ENCODE assay signal across 18 cellular contexts in the genomic region with DNA sequence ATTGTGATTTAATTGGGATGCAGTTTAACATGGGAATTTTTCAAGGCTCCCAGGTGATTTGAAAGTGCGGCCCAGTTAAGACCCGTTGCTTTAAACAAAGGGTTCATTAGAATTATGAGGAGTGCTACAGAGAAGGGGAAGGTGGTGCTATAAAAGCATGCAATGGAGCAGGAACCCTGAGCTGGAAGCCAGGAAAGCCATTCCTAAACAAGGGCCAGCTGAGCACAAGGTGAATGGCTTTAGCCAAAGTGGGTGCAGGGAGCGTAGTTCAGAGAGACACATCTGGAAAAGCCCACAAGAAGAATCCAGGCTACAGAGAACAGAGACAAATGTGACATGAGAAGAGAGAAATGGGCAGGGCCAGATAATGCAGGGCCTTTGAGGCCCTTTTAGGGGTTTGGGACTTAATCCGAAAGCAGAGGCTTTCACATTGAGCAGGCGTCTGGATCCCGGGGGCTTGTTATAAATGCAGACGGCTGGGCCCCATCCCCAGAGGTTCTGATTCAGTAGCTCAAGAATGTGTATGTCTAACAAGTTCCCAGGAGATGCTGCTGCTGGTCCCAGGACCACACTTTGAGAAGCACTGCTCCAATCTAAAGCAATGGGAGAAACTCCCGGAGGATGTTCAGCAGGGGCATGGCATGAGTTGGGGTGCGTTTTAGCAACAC.
DNase-seq lines count a peak whose midpoint lies in the region; ATAC-seq and TF ChIP-seq lines count a peak whose summit lies in the region.
"Had no signal": no experiment of that assay in that cellular context is flagged by ENCODE, and none has a peak within 500 bp of the region (broad histone marks: within the 10 kb centered on the region; RNA-seq: fewer than 3 reads in every experiment).

No MANE protein-coding gene starts in this region.

- H2AFZ ChIP-seq in H9 (ENCODE audit: low read length): no peak overlapping the region

- no CpG with 5 or more reads among the region's 9 CpGs for WGBS in H9 (ENCODE audit: extremely low coverage, insufficient read length, low lambda C conversion rate)
- 86% methylated on average over 5 to 9 of the region's 9 CpGs for WGBS in endodermal cell (ENCODE audit: insufficient coverage in 1 of 2, insufficient read length in 1 of 2), 2 experiments

- no peak overlapping the region for H3K23ac ChIP-seq in H9 (ENCODE audit: insufficient read length, low read depth, low read length)

- H3K4me1 Mint-ChIP-seq in H9 (peaks cover 25 to 36% of the 10 kb centered on the region in 2 experiments), endodermal cell (peaks cover 7% of the 10 kb centered on the region), nephron progenitor cell (peaks cover 63% of the 10 kb centered on the region), glutamatergic neuron (ENCODE audit: low read depth, unreplicated experiment) (peaks cover 42% of the 10 kb centered on the region)
- H3K4me1 Mint-ChIP-seq in activated CD8-positive, alpha-beta T cell treated with anti-CD3 and anti-CD28 coated beads, Interleukin-2, amount 10 ng/mL, durations not matched to agents 7 days and 5 days (ENCODE audit: low read depth): no peaks in the 10 kb centered on the region
- H3K4me1 Mint-ChIP-seq: CD4-positive, alpha-beta memory T cell had no signal

- H3K79me2 ChIP-seq in H9 (ENCODE audit: insufficient read depth, low read length): no peaks in the 10 kb centered on the region

- POLR2A ChIA-PET in activated CD8-positive, alpha-beta T cell treated with anti-CD3 and anti-CD28 coated beads, Interleukin-2, amount 10 ng/mL, durations not matched to agents 7 days and 5 days (lab: Charles Lee): no interaction called here

- peaks cover 4% of the 10 kb centered on the region for H3K27me3 Mint-ChIP-seq in H9 (ENCODE audit: low read depth)
- H3K27me3 Mint-ChIP-seq in endodermal cell (ENCODE audit: insufficient read depth): peaks cover 10% of the 10 kb centered on the region
- peaks cover 12% of the 10 kb centered on the region for H3K27me3 Mint-ChIP-seq in nephron progenitor cell (ENCODE audit: low read depth, poor library complexity)
- no peaks in the 10 kb centered on the region for H3K27me3 Mint-ChIP-seq in activated CD8-positive, alpha-beta T cell treated with anti-CD3 and anti-CD28 coated beads, Interleukin-2, amount 10 ng/mL, durations not matched to agents 7 days and 5 days (ENCODE audit: low read depth)
- no peaks in the 10 kb centered on the region for H3K27me3 Mint-ChIP-seq in glutamatergic neuron (ENCODE audit: unreplicated experiment)

- H3K4me2 ChIP-seq in H9 (ENCODE audit: insufficient read depth, insufficient read length, low read length): no peak overlapping the region

- H3K36me3 ChIP-seq in endodermal cell (ENCODE audit: control insufficient read depth, insufficient read depth, low read length): no peaks in the 10 kb centered on the region

- H3K4ac ChIP-seq in H9 (ENCODE audit: low read depth, low read length): no peak overlapping the region

- no peak overlapping the region for H3K18ac ChIP-seq in H9 (ENCODE audit: insufficient read length, low read depth, low read length)

- no peak overlapping the region for H4K91ac ChIP-seq in H9 (ENCODE audit: insufficient read length, low read depth, low read length)

- no peaks in the 10 kb centered on the region for H3K27me3 ChIP-seq in H9 (ENCODE audit: insufficient read depth, low read length)
- H3K27me3 ChIP-seq in endodermal cell (ENCODE audit: control insufficient read depth, insufficient read depth, low read length, poor library complexity, severe bottlenecking): no peaks in the 10 kb centered on the region

- H3K27ac ChIP-seq in H9 (ENCODE audit: insufficient read length, low read depth, low read length) (no peak overlapping the region), endodermal cell (ENCODE audit: low read depth, low read length) (no peak overlapping the region)

- no peak overlapping the region for H4K8ac ChIP-seq in H9 (replicated peaks; ENCODE audit: insufficient read length, low read depth, low read length)

- ATAC-seq in activated CD8-positive, alpha-beta T cell treated with anti-CD3 and anti-CD28 coated beads, Interleukin-2, amount 10 ng/mL, durations not matched to agents 7 days and 5 days: no peak
- ATAC-seq in HG03571 (IDR thresholded peaks at IDR 0.05; ENCODE audit: unreplicated experiment): no peak

- H4K20me1 ChIP-seq in H9 (ENCODE audit: control insufficient read depth, insufficient read depth, insufficient read length): no peaks in the 10 kb centered on the region

- H3K14ac ChIP-seq in H9 (ENCODE audit: insufficient read depth, low read length): no peak overlapping the region

- H3T11ph ChIP-seq in H9 (ENCODE audit: low read length): no peak overlapping the region

- H3K9me3 ChIP-seq in H9 (ENCODE audit: control insufficient read depth, low read depth, low read length) (no peaks in the 10 kb centered on the region), endodermal cell (ENCODE audit: control insufficient read depth, low read length) (no peaks in the 10 kb centered on the region)

- H2AK5ac ChIP-seq in H9 (ENCODE audit: insufficient read length, low read length): no peak overlapping the region

- peak; percentile 54 for DNase-seq in ELF-1 (ENCODE audit: low read depth, low spot score)
- no peak for DNase-seq in H9
- peak; percentile 61 for DNase-seq in endodermal cell
- DNase-seq in nephron progenitor cell: no peak
- no peak for DNase-seq in activated CD8-positive, alpha-beta T cell treated with anti-CD3 and anti-CD28 coated beads, Interleukin-2, amount 10 ng/mL, durations not matched to agents 7 days and 5 days
- no peak for DNase-seq in glutamatergic neuron
- DNase-seq in EL: no peak
- DNase-seq: Calu3, H7, NCI-H1092, NCI-H1694 treated with DMSO at 0.1 percent for 48 hours, NCI-H2107, NCI-H226, NCI-H524 treated with DMSO at 0.1 percent for 48 hours, SW 1271 had no signal

- no peaks in the 10 kb centered on the region for H3K79me1 ChIP-seq in H9 (ENCODE audit: insufficient read depth, low read depth, low read length, poor library complexity, severe bottlenecking)

- TF ChIP-seq CTCF in H9 (conservative IDR thresholded peaks at IDR 0.05): no peak
- TF ChIP-seq CTCF in endodermal cell (conservative IDR thresholded peaks at IDR 0.05): no peak
- TF ChIP-seq CTCF in nephron progenitor cell (IDR thresholded peaks at IDR 0.05): no peak
- no peak for TF ChIP-seq CTCF in glutamatergic neuron (IDR thresholded peaks at IDR 0.05; ENCODE audit: partially characterized antibody, unreplicated experiment)

- H3K9me3 Mint-ChIP-seq in H9: no peaks in the 10 kb centered on the region
- H3K9me3 Mint-ChIP-seq in endodermal cell: no peaks in the 10 kb centered on the region
- no peaks in the 10 kb centered on the region for H3K9me3 Mint-ChIP-seq in nephron progenitor cell
- H3K9me3 Mint-ChIP-seq in activated CD8-positive, alpha-beta T cell treated with anti-CD3 and anti-CD28 coated beads, Interleukin-2, amount 10 ng/mL, durations not matched to agents 7 days and 5 days (ENCODE audit: insufficient read depth): no peaks in the 10 kb centered on the region
- peaks cover 2% of the 10 kb centered on the region for H3K9me3 Mint-ChIP-seq in glutamatergic neuron (ENCODE audit: unreplicated experiment)
- H3K9me3 Mint-ChIP-seq: CD4-positive, alpha-beta memory T cell had no signal

- no peaks in the 10 kb centered on the region for H3K23me2 ChIP-seq in H9 (ENCODE audit: insufficient read length, low read depth, low read length, poor library complexity, severe bottlenecking)

- no peak overlapping the region for H2BK5ac ChIP-seq in H9 (ENCODE audit: insufficient read length, low read length)

- H2BK20ac ChIP-seq in H9 (ENCODE audit: low read depth, low read length, poor library complexity, severe bottlenecking): no peak overlapping the region

- no peak overlapping the region for H3K4me3 Mint-ChIP-seq in H9
- no peak overlapping the region for H3K4me3 Mint-ChIP-seq in endodermal cell
- H3K4me3 Mint-ChIP-seq in nephron progenitor cell: no peak overlapping the region
- H3K4me3 Mint-ChIP-seq in activated CD8-positive, alpha-beta T cell treated with anti-CD3 and anti-CD28 coated beads, Interleukin-2, amount 10 ng/mL, durations not matched to agents 7 days and 5 days: no peak overlapping the region
- no peak overlapping the region for H3K4me3 Mint-ChIP-seq in glutamatergic neuron (ENCODE audit: unreplicated experiment)
- H3K4me3 Mint-ChIP-seq: CD4-positive, alpha-beta memory T cell had no signal

- H3K4me1 ChIP-seq in H9 (ENCODE audit: insufficient read depth, low read length): 0 out of 2 replicates have a peak, but pooled peaks cover 4% of the 10 kb centered on the region
- H3K4me1 ChIP-seq in endodermal cell (ENCODE audit: control insufficient read depth, insufficient read depth, low read length): no peaks in the 10 kb centered on the region

- no peak overlapping the region for H2BK12ac ChIP-seq in H9 (ENCODE audit: insufficient read length, low read depth, low read length)

- H2BK120ac ChIP-seq in H9 (ENCODE audit: low read depth, low read length, poor library complexity, severe bottlenecking): no peak overlapping the region

- no peak overlapping the region for H3K9ac ChIP-seq in H9 (ENCODE audit: extremely low read depth, insufficient read length, low read length)
- no peak overlapping the region for H3K9ac ChIP-seq in endodermal cell (ENCODE audit: extremely low read depth, low read length, poor library complexity, severe bottlenecking)

- H3K56ac ChIP-seq in H9 (ENCODE audit: insufficient read length, low read depth, low read length): no peak overlapping the region

- CTCF ChIA-PET in activated CD8-positive, alpha-beta T cell treated with anti-CD3 and anti-CD28 coated beads, Interleukin-2, amount 10 ng/mL, durations not matched to agents 7 days and 5 days (lab: Charles Lee): no interaction called here

- H4K5ac ChIP-seq in H9 (ENCODE audit: insufficient read length, low read depth, low read length): no peak overlapping the region

- H3K27ac Mint-ChIP-seq in H9 (peak overlapping the region in 2 of 3 experiments; percentile 3 to 61; a peak in 3 of 7 replicates), endodermal cell (no peak overlapping the region), nephron progenitor cell (peak overlapping the region; percentile 40), glutamatergic neuron (ENCODE audit: unreplicated experiment) (no peak overlapping the region)
- no peak overlapping the region for H3K27ac Mint-ChIP-seq in activated CD8-positive, alpha-beta T cell treated with anti-CD3 and anti-CD28 coated beads, Interleukin-2, amount 10 ng/mL, durations not matched to agents 7 days and 5 days
- H3K27ac Mint-ChIP-seq: CD4-positive, alpha-beta memory T cell had no signal

- H3K36me3 Mint-ChIP-seq in H9 (ENCODE audit: insufficient read depth in 1 of 3, low read depth in 3 of 3) (no peaks in the 10 kb centered on the region), endodermal cell (ENCODE audit: low read depth) (no peaks in the 10 kb centered on the region), nephron progenitor cell (ENCODE audit: low read depth) (no peaks in the 10 kb centered on the region), glutamatergic neuron (ENCODE audit: unreplicated experiment) (no peaks in the 10 kb centered on the region)
- H3K36me3 Mint-ChIP-seq in activated CD8-positive, alpha-beta T cell treated with anti-CD3 and anti-CD28 coated beads, Interleukin-2, amount 10 ng/mL, durations not matched to agents 7 days and 5 days (ENCODE audit: low read depth): no peaks in the 10 kb centered on the region
- H3K36me3 Mint-ChIP-seq: CD4-positive, alpha-beta memory T cell had no signal

- H3K4me3 ChIP-seq in endodermal cell (ENCODE audit: low read length): no peak overlapping the region
- H3K4me3 ChIP-seq: GM12878 had no signal

- H2BK15ac ChIP-seq in H9 (ENCODE audit: low read depth, low read length): no peak overlapping the region

Comparison
In these comparisons a context has a peak if more than half of its experiments do, and no peak if none do; other contexts are left out.
1. DNase-seq: peak in ELF-1 (single experiment) and endodermal cell (single experiment); none in H9 (single experiment), nephron progenitor cell (single experiment), activated CD8-positive, alpha-beta T cell treated with anti-CD3 and anti-CD28 coated beads, Interleukin-2, amount 10 ng/mL, durations not matched to agents 7 days and 5 days (single experiment), glutamatergic neuron (single experiment) and EL (single experiment).
2. H3K27ac Mint-ChIP-seq: peak in H9 (2 of 3) and nephron progenitor cell (single experiment); none in endodermal cell (single experiment), activated CD8-positive, alpha-beta T cell treated with anti-CD3 and anti-CD28 coated beads, Interleukin-2, amount 10 ng/mL, durations not matched to agents 7 days and 5 days (single experiment) and glutamatergic neuron (single experiment).